Comparison of ENCODE assay signal across 8 cellular contexts in the genomic region with DNA sequence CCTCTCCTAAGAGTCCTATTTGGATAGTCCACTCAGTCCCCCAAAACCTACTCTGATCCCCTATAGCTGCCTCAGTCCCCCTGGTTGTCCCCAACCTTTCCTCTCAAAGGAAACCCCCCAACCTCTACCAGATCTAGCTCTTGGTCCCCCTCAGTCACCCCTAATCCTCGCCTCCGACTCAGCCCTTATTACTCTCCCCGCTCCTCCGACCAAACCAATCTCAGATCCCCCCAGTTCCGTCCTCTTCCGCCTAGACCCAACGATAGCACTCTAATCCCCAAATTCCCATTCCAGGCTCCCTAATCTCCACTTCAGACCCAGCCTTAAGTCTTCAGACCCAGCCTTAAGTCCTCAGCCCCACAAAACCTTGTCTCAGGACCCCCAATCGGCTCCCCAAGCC. TPM values are rescaled to one million over a fixed set of nuclear protein-coding genes. Genes with fewer than 3 reads are reported as not detected.
A peak's percentile ranks its signal among the peaks of the same experiment; 100 is the strongest.
DNase-seq lines count a peak whose midpoint lies in the region; ATAC-seq and TF ChIP-seq lines count a peak whose summit lies in the region.

No MANE protein-coding gene starts in this region.

- H2BK5ac ChIP-seq in neuronal stem cell (ENCODE audit: low read length) = peak overlapping the region; percentile 88

- POLR2A ChIA-PET in CD4-positive, alpha-beta memory T cell (lab: Charles Lee; ENCODE audit: partially characterized antibody) = interaction anchor here (0.6 to 9.5 kb wide), 9 partner anchors 8 to 473 kb away, joined by 3 to 104 read pairs (median 8); a partner anchor contains a TSS
- POLR2A ChIA-PET in RWPE1 (lab: Yijun Ruan, JAX; ENCODE audit: low non-redundant PET) = interaction anchor here (0.7 kb wide), 1 partner anchor 120 kb away, joined by 5 read pairs; no protein-coding TSS in a partner anchor

- H3K18ac ChIP-seq in neuronal stem cell (ENCODE audit: low read length) = peak overlapping the region; percentile 100

- H3K36me3 ChIP-seq in CD4-positive, alpha-beta memory T cell (ENCODE audit: insufficient read depth, low read length) = no peaks in the 10 kb centered on the region
- H3K36me3 ChIP-seq in esophagus (ENCODE audit: control insufficient read depth in 2 of 2, insufficient read depth in 2 of 2, low read length in 1 of 2) (no peaks in the 10 kb centered on the region), neuronal stem cell (replicated peaks in 1 of 2; ENCODE audit: control insufficient read depth in 2 of 2, insufficient read depth in 2 of 2, low read length in 2 of 2) (peaks cover 0 to 4% of the 10 kb centered on the region in 2 donors)

- peak overlapping the region; percentile 99 for H3K9ac ChIP-seq in neuronal stem cell (ENCODE audit: low read depth, low read length, poor library complexity)

- peak overlapping the region; percentile 88 to 97 (median 92) for H3K4me3 Mint-ChIP-seq in CD4-positive, alpha-beta memory T cell

- peaks cover 5 to 19% of the 10 kb centered on the region in 2 donors for H3K36me3 Mint-ChIP-seq in CD4-positive, alpha-beta memory T cell

- peaks cover 90% of the 10 kb centered on the region for H3K4me1 ChIP-seq in CD4-positive, alpha-beta memory T cell (ENCODE audit: insufficient read depth, low read length)
- H3K4me1 ChIP-seq in esophagus (ENCODE audit: control insufficient read depth in 2 of 2, insufficient read depth in 2 of 2, low read length in 1 of 2) (peaks cover 0 to 2% of the 10 kb centered on the region in 2 donors), neuronal stem cell (ENCODE audit: control insufficient read depth in 2 of 2, insufficient read depth in 1 of 2, low read depth in 1 of 2, low read length in 2 of 2) (peaks cover 19 to 33% of the 10 kb centered on the region in 2 donors)

- 7 to 11% methylated on average over 8 of the region's 8 CpGs for WGBS in esophagus, 2 donors
- no CpG with 5 or more reads among the region's 8 CpGs for WGBS in neuronal stem cell (ENCODE audit: extremely low coverage in 2 of 2, insufficient read length in 2 of 2, insufficient replicate concordance in 1 of 2), 2 donors

- peak overlapping the region; percentile 75 for H2BK15ac ChIP-seq in neuronal stem cell (ENCODE audit: low read length)

- H3K79me1 ChIP-seq in neuronal stem cell (ENCODE audit: low read depth, low read length) = no peaks in the 10 kb centered on the region

- no peak overlapping the region for H4K8ac ChIP-seq in neuronal stem cell (ENCODE audit: low read depth, low read length)

- H2BK12ac ChIP-seq in neuronal stem cell (ENCODE audit: low read length) = no peak overlapping the region

- H3K4me3 ChIP-seq in CD4-positive, alpha-beta memory T cell (ENCODE audit: low read length in 2 of 2) = peak overlapping the region; percentile 54 to 79
- H3K4me3 ChIP-seq in esophagus (ENCODE audit: low read depth in 1 of 2, low read length in 2 of 2) (peak overlapping the region; percentile 74 to 85), neuronal stem cell (ENCODE audit: low read length in 2 of 2) (peak overlapping the region; percentile 82 to 98)

- H4K91ac ChIP-seq in neuronal stem cell (ENCODE audit: low read depth, low read length, poor library complexity) = no peak overlapping the region

- peak overlapping the region; percentile 67 for H2AK5ac ChIP-seq in neuronal stem cell (ENCODE audit: low read depth, low read length)

- peak overlapping the region; percentile 70 for H3K4me2 ChIP-seq in neuronal stem cell (ENCODE audit: insufficient read depth, low read length, poor library complexity, severe bottlenecking)

- CTCF ChIA-PET in CD4-positive, alpha-beta memory T cell (lab: Charles Lee; ENCODE audit: partially characterized antibody) = interaction anchor here (1.2 to 4.2 kb wide), 4 partner anchors 14 to 57 kb away, joined by 3 to 30 read pairs (median 10); no protein-coding TSS in a partner anchor
- CTCF ChIA-PET in RWPE1 (lab: Yijun Ruan, JAX) = interaction anchor here (0.5 to 1.6 kb wide), 4 partner anchors 17 to 102 kb away, joined by 3 read pairs; no protein-coding TSS in a partner anchor

- H3K27ac Mint-ChIP-seq in CD4-positive, alpha-beta memory T cell = peak overlapping the region; percentile 93 to 100 (median 100)

- H3K4ac ChIP-seq in neuronal stem cell (ENCODE audit: low read length) = peak overlapping the region; percentile 47

- intact Hi-C loops in CD4-positive, alpha-beta memory T cell (cut with micrococcal nuclease) = loop anchor here (1.0 to 10.0 kb wide), 4 partner anchors 8 to 470 kb away; a partner anchor contains a TSS

- no peaks in the 10 kb centered on the region for H3K27me3 Mint-ChIP-seq in CD4-positive, alpha-beta memory T cell

- no peaks in the 10 kb centered on the region for H3K9me3 ChIP-seq in CD4-positive, alpha-beta memory T cell (ENCODE audit: control insufficient read depth in 1 of 2, low read length in 2 of 2)
- no peaks in the 10 kb centered on the region for H3K9me3 ChIP-seq in esophagus (ENCODE audit: control insufficient read depth in 2 of 2, insufficient read depth in 1 of 2, low read depth in 1 of 2, low read length in 1 of 2)
- H3K9me3 ChIP-seq in neuronal stem cell (replicated peaks in 1 of 2; ENCODE audit: control insufficient read depth in 2 of 2, insufficient read depth in 1 of 2, low read depth in 1 of 2, low read length in 2 of 2) = no peaks in the 10 kb centered on the region

- H3K23ac ChIP-seq in neuronal stem cell (ENCODE audit: low read depth, low read length, poor library complexity) = no peak overlapping the region

- H3K27me3 ChIP-seq in CD4-positive, alpha-beta memory T cell (ENCODE audit: insufficient read depth, low read length) = no peaks in the 10 kb centered on the region
- H3K27me3 ChIP-seq in esophagus (ENCODE audit: control insufficient read depth in 1 of 2, insufficient read depth in 2 of 2, low read length in 2 of 2) (no peaks in the 10 kb centered on the region), neuronal stem cell (ENCODE audit: control insufficient read depth in 3 of 3, insufficient read depth in 3 of 3, low read depth in 1 of 3, low read length in 3 of 3) (peaks cover 0 to 2% (median 0%) of the 10 kb centered on the region in 3 experiments)

- no peak overlapping the region for H3K14ac ChIP-seq in neuronal stem cell (ENCODE audit: low read length)

- ATAC-seq in GM21576 (IDR thresholded peaks at IDR 0.05; ENCODE audit: unreplicated experiment) (no peak), GM18873 (IDR thresholded peaks at IDR 0.05; ENCODE audit: low FRiP score, unreplicated experiment) (no peak)

- peaks cover 0 to 12% (median 0%) of the 10 kb centered on the region in 8 donors for H3K9me3 Mint-ChIP-seq in CD4-positive, alpha-beta memory T cell

- H3K4me1 Mint-ChIP-seq in CD4-positive, alpha-beta memory T cell = peaks cover 65 to 95% (median 80%) of the 10 kb centered on the region in 4 donors

- H3K27ac ChIP-seq in CD4-positive, alpha-beta memory T cell (ENCODE audit: low read depth, low read length) = peak overlapping the region; percentile 86
- peak overlapping the region; percentile 91 for H3K27ac ChIP-seq in RWPE1
- peak overlapping the region; percentile 89 to 95 for H3K27ac ChIP-seq in esophagus (ENCODE audit: low read depth in 2 of 2, low read length in 1 of 2)
- no peak overlapping the region for H3K27ac ChIP-seq in neuronal stem cell (replicated peaks; ENCODE audit: low read length)

- H2BK120ac ChIP-seq in neuronal stem cell (ENCODE audit: low read depth, low read length) = peak overlapping the region; percentile 83

- DNase-seq in CD4-positive, alpha-beta memory T cell = no peak
- DNase-seq in RWPE1 (ENCODE audit: low spot score) = no peak
- DNase-seq in neuronal stem cell (ENCODE audit: low spot score) = no peak
- no peak for DNase-seq in NCI-H526 (lab: John Stamatoyannopoulos, UW)
- DNase-seq in cerebellar cortex (ENCODE audit: low spot score) = no peak

- peak overlapping the region; percentile 89 for H2AFZ ChIP-seq in neuronal stem cell (ENCODE audit: low read length)

- TF ChIP-seq CTCF in RWPE1 (conservative IDR thresholded peaks at IDR 0.05; ENCODE audit: low read depth) = no peak

RNA-seq across cellular contexts. Expression of a gene that starts 0.6 kb away (rescaled TPM):
- total RNA-seq in CD4-positive, alpha-beta memory T cell = 10 to 100 TPM; 22.8 to 23.7 TPM
- 10 to 100 TPM; 18.8 to 21.6 TPM for polyA plus RNA-seq in CD4-positive, alpha-beta memory T cell
- 10 to 100 TPM; 50.2 to 81.4 TPM for polyA plus RNA-seq in esophagus
- 26.4 TPM for polyA plus RNA-seq in neuronal stem cell (2013, experiment 1 of 2)
- polyA plus RNA-seq in neuronal stem cell (2013, experiment 2 of 2) = 26.7 TPM
